ENCODE assay signal across 21 cellular contexts in the genomic region with DNA sequence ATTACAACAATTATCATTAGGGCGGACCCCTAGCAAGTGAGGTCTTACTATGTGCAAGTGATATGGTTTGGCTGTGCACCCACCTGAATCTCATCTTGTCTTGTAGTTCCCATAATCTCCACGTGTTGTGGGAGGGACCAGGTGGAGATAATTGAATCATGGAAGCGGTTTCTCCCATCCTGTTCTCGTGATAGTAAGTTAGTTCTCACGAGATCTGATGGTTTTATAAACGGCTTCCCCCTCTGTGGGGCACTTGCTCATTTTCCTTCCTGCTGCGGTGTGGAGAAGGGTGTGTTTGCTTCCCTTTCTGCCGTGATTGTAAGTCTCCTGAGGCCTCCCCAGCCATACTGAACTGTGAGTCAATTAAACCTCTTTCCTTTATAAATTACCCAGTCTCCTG.
"Had no signal": no experiment of that assay in that cellular context is flagged by ENCODE, and none has a peak within 500 bp of the region (broad histone marks: within the 10 kb centered on the region; RNA-seq: fewer than 3 reads in every experiment).

No MANE protein-coding gene starts in this region.

- H3K27me3 ChIP-seq: MG63 had no signal

- FAIRE-seq: RCC 7860 had no signal

- ATAC-seq: SK-N-SH treated with all-trans-retinoic acid at 6 μM for 48 hours had no signal

- H3K27ac Mint-ChIP-seq: IgD-negative memory B cell had no signal

- H3K36me3 ChIP-seq: MG63 had no signal

- H3K9me3 ChIP-seq: MG63 had no signal

- H3K27ac ChIP-seq: RWPE1 had no signal

- H3K4me3 ChIP-seq: MG63 had no signal

- DNase-seq: Karpas-422, KG1, MG63, NCI-H1092, NCI-H1105 treated with DMSO at 0.1 percent for 48 hours, NCI-H1417 treated with DMSO at 0.1 percent for 48 hours, NCI-H146, NCI-H1694 treated with DMSO at 0.1 percent for 48 hours, NCI-H1930, NCI-H2081, NCI-H2107, NCI-H2227 treated with DMSO at 0.1 percent for 48 hours, NCI-H524, NCI-H526 treated with DMSO at 0.1 percent for 48 hours, NCI-H774, SHP77, T-helper 1 cell had no signal
